Comparison of ENCODE assay signal across 29 cellular contexts in genomic region chr12:122458105-122459035, GRCh38. TPM values are rescaled to one million over a fixed set of nuclear protein-coding genes. Genes with fewer than 3 reads are reported as not detected.
A peak's percentile ranks its signal among the peaks of the same experiment; 100 is the strongest.
DNase-seq lines count a peak whose midpoint lies in the region; ATAC-seq, FAIRE-seq and TF ChIP-seq lines count a peak whose summit lies in the region.
"Had no signal": no experiment of that assay in that cellular context is flagged by ENCODE, and none has a peak within 500 bp of the region (broad histone marks: within the 10 kb centered on the region; RNA-seq: fewer than 3 reads in every experiment).

No MANE protein-coding gene starts in this region.

- TF ChIP-seq POLR2A in A549 (IDR thresholded peaks at IDR 0.05; ENCODE audit: low read length) = no peak
- no peak for TF ChIP-seq POLR2A in adrenal gland (IDR thresholded peaks at IDR 0.05)

- no peak overlapping the region for H4K8ac ChIP-seq in neuronal stem cell (ENCODE audit: low read depth, low read length)

- H3K27ac ChIP-seq in A549 = peak overlapping the region in 1 of 2 experiments; percentile 52; a peak in 1 of 6 replicates
- peak overlapping the region in 1 of 5 donors; percentile 34 for H3K27ac ChIP-seq in adrenal gland
- no peak overlapping the region for H3K27ac ChIP-seq in neuronal stem cell (replicated peaks; ENCODE audit: low read length)
- H3K27ac ChIP-seq: colonic mucosa, gastrocnemius medialis, hepatocyte, left lung, SJSA1, testis, VCaP had no signal

- POLR2A ChIA-PET in A549 (lab: Yijun Ruan, JAX) (interaction anchor here (0.6 kb wide), 1 partner anchor 108 kb away, joined by 6 read pairs; no protein-coding TSS in a partner anchor), HEK293T (lab: Yijun Ruan, JAX) (no interaction called here)

- H3K79me1 ChIP-seq in neuronal stem cell (ENCODE audit: low read depth, low read length) = no peaks in the 10 kb centered on the region

- no peak for TF ChIP-seq RAD21 in A549 (conservative IDR thresholded peaks at IDR 0.05 in 1 of 2, IDR thresholded peaks at IDR 0.05 in 1 of 2)

- H2BK120ac ChIP-seq in neuronal stem cell (ENCODE audit: low read depth, low read length) = no peak overlapping the region

- intact Hi-C loops in adrenal gland (cut with DNase I) = no loop called here

- no peak overlapping the region for H3K4ac ChIP-seq in neuronal stem cell (ENCODE audit: low read length)

- H3K14ac ChIP-seq in neuronal stem cell (ENCODE audit: low read length) = no peak overlapping the region

- no peak overlapping the region for H3K18ac ChIP-seq in neuronal stem cell (ENCODE audit: low read length)

- H4K91ac ChIP-seq in neuronal stem cell (ENCODE audit: low read depth, low read length, poor library complexity) = no peak overlapping the region

- H3K36me3 ChIP-seq in adrenal gland (replicated peaks in 1 of 2) (no peaks in the 10 kb centered on the region), neuronal stem cell (replicated peaks in 1 of 2; ENCODE audit: control insufficient read depth in 2 of 2, insufficient read depth in 2 of 2, low read length in 2 of 2) (no peaks in the 10 kb centered on the region)
- H3K36me3 ChIP-seq: colonic mucosa, gastrocnemius medialis, left lung, SJSA1 had no signal

- TF ChIP-seq EP300 in A549 (IDR thresholded peaks at IDR 0.05) = no peak

- no peak overlapping the region for H2BK5ac ChIP-seq in neuronal stem cell (ENCODE audit: low read length)

- peak overlapping the region; percentile 94 for H2BK12ac ChIP-seq in neuronal stem cell (ENCODE audit: low read length)

- H3K4me1 ChIP-seq in A549 (peaks cover 21% of the 10 kb centered on the region; the same call in 2 of the 3 replicates), adrenal gland (replicated peaks in 1 of 2) (peaks cover 0 to 6% of the 10 kb centered on the region in 2 donors), neuronal stem cell (ENCODE audit: control insufficient read depth in 2 of 2, insufficient read depth in 1 of 2, low read depth in 1 of 2, low read length in 2 of 2) (peaks cover 4 to 6% of the 10 kb centered on the region in 2 donors)
- H3K4me1 ChIP-seq: gastrocnemius medialis, testis had no signal

- H3K4me2 ChIP-seq in A549 (no peak overlapping the region), neuronal stem cell (ENCODE audit: insufficient read depth, low read length, poor library complexity, severe bottlenecking) (no peak overlapping the region)
- H3K4me2 ChIP-seq: hepatocyte had no signal

- H2AFZ ChIP-seq in neuronal stem cell (ENCODE audit: low read length) = no peak overlapping the region
- H2AFZ ChIP-seq: hepatocyte had no signal

- FAIRE-seq in A549 (lab: Jason Lieb, UNC) = no peak
- FAIRE-seq: bronchial epithelial cell, G401.6 had no signal

- no peaks in the 10 kb centered on the region for H3K9me3 ChIP-seq in A549
- no peaks in the 10 kb centered on the region for H3K9me3 ChIP-seq in adrenal gland (replicated peaks in 1 of 3)
- H3K9me3 ChIP-seq in neuronal stem cell (replicated peaks in 1 of 2; ENCODE audit: control insufficient read depth in 2 of 2, insufficient read depth in 1 of 2, low read depth in 1 of 2, low read length in 2 of 2) = no peaks in the 10 kb centered on the region
- H3K9me3 ChIP-seq: colonic mucosa, gastrocnemius medialis, left lung, SJSA1, testis had no signal

- TF ChIP-seq CTCF in A549 (IDR thresholded peaks at IDR 0.05) (no peak), adrenal gland (IDR thresholded peaks at IDR 0.05) (no peak)

- H3K9ac ChIP-seq in neuronal stem cell (ENCODE audit: low read depth, low read length, poor library complexity) = no peak overlapping the region

- H2BK15ac ChIP-seq in neuronal stem cell (ENCODE audit: low read length) = no peak overlapping the region

- ATAC-seq in A549 = no peak
- ATAC-seq: esophagus mucosa; gastrocnemius medialis; left lung; naive thymus-derived CD8-positive, alpha-beta T cell; T-helper 17 cell had no signal

- in situ Hi-C loops in Caki2 (cut with HindIII; ENCODE audit: low pct_unique_long_range_greater_than_20kb, low sequenced_read_pairs) = no loop called here

- no peak overlapping the region for H2AK5ac ChIP-seq in neuronal stem cell (ENCODE audit: low read depth, low read length)

- H3K27me3 ChIP-seq in adrenal gland (no peaks in the 10 kb centered on the region), neuronal stem cell (ENCODE audit: control insufficient read depth in 3 of 3, insufficient read depth in 3 of 3, low read depth in 1 of 3, low read length in 3 of 3) (no peaks in the 10 kb centered on the region)
- H3K27me3 ChIP-seq: colonic mucosa, gastrocnemius medialis, hepatocyte, left lung, SJSA1, testis had no signal

- no peak overlapping the region for H3K4me3 ChIP-seq in A549
- no peak overlapping the region for H3K4me3 ChIP-seq in adrenal gland
- H3K4me3 ChIP-seq in neuronal stem cell (ENCODE audit: low read length in 2 of 2) = no peak overlapping the region
- H3K4me3 ChIP-seq: colonic mucosa, gastrocnemius medialis, hepatocyte, left lung, SJSA1, testis had no signal

- DNase-seq in A549 (ENCODE audit: low read depth in 1 of 2, low spot score in 1 of 2) (no peak), Caki2 (ENCODE audit: low read depth) (peak; percentile 46), adrenal gland (peak in 6 of 7 donors; percentile 28 to 63 (median 52)), neuronal stem cell (ENCODE audit: low spot score) (no peak), GM19238 (ENCODE audit: insufficient read length, low spot score) (no peak), HEK293T (ENCODE audit: extremely low spot score) (no peak), anterior cingulate cortex (lab: John Stamatoyannopoulos, UW) (no peak)
- DNase-seq: activated gamma-delta T cell treated with Interleukin-2 at 50 U/mL for 16 hours; activated T-cell treated with anti-CD3 and anti-CD28 coated beads, Interleukin-2, amount 50 U/mL, for 1 hour; amniotic stem cell; colonic mucosa; effector memory CD4-positive, alpha-beta T cell; gastrocnemius medialis; GOT3; left lung; naive thymus-derived CD8-positive, alpha-beta T cell; NCI-H1092; NCI-H187 treated with DMSO at 0.1 percent for 48 hours; NCI-H526 treated with DMSO at 0.1 percent for 48 hours; stimulated activated CD4-positive, alpha-beta T cell treated with anti-CD3 and anti-CD28 coated beads, Interleukin-4, amount 100 ng/mL, for 1 hour; stimulated activated naive CD4-positive, alpha-beta T cell; T-helper 17 cell; testis had no signal

- peak overlapping the region; percentile 89 for H3K23ac ChIP-seq in neuronal stem cell (ENCODE audit: low read depth, low read length, poor library complexity)

- WGBS in A549 (ENCODE audit: missing lambda C conversion rate) = 96% methylated on average over 17 of the region's 17 CpGs
- WGBS in adrenal gland, 4 donors = 80 to 86% (median 84%) methylated on average over 17 of the region's 17 CpGs
- no CpG with 5 or more reads among the region's 17 CpGs for WGBS in neuronal stem cell (ENCODE audit: extremely low coverage in 2 of 2, insufficient read length in 2 of 2, insufficient replicate concordance in 1 of 2), 2 donors

- CTCF ChIA-PET in A549 (lab: Yijun Ruan, JAX) (interaction anchor here (0.6 to 1.1 kb wide), 2 partner anchors 13 to 564 kb away, joined by 3 to 5 read pairs; no protein-coding TSS in a partner anchor), HEK293T (lab: Yijun Ruan, JAX) (no interaction called here)

TF ChIP-seq in A549, 52 proteins besides CTCF, POLR2A, EP300 and RAD21:
- no peak for TF ChIP-seq GATA3 (IDR thresholded peaks at IDR 0.05; ENCODE audit: borderline replicate concordance)
- TF ChIP-seq PHF8 (IDR thresholded peaks at IDR 0.05; ENCODE audit: borderline replicate concordance, low read depth) = no peak
- no peak for TF ChIP-seq CBX8 (IDR thresholded peaks at IDR 0.05)
- peak; percentile 73 for TF ChIP-seq ZC3H11A (IDR thresholded peaks at IDR 0.05)

TF ChIP-seq in HEK293T, 16 proteins besides CTCF, POLR2A, EP300 and RAD21 (continues in another document):
- TF ChIP-seq L3MBTL2 (conservative IDR thresholded peaks at IDR 0.05) (no peak), CTBP1 (IDR thresholded peaks at IDR 0.05; ENCODE audit: borderline replicate concordance) (no peak), FOXK2 (IDR thresholded peaks at IDR 0.05) (no peak), ELF4 (IDR thresholded peaks at IDR 0.05) (no peak), BHLHE40 (IDR thresholded peaks at IDR 0.05; ENCODE audit: borderline replicate concordance) (no peak), ZNF384 (IDR thresholded peaks at IDR 0.05) (no peak), FOXA1 (IDR thresholded peaks at IDR 0.05) (no peak), PKNOX1 (IDR thresholded peaks at IDR 0.05) (no peak), ARNT (IDR thresholded peaks at IDR 0.05) (no peak), SUZ12 (IDR thresholded peaks at IDR 0.05) (no peak)

RNA-seq across cellular contexts. Expression of gene CLIP1, which starts 35.9 kb away (rescaled TPM):
- polyA plus RNA-seq in A549 (2011; rRNA removed) (133 and 149 TPM in 2 replicates), A549 (2017; fragmentation: RNase III; extraction: RNeasy Plus Mini Kit Qiagen cat#74134 plus additional on column Dnase treatment) (43.0 to 49.7 TPM (median 44.4 TPM) in 3 replicates), adrenal gland (100 to 1,000 TPM in 1 of 3 donors, 10 to 100 TPM in 2; 22.8 to 112 (median 41.0) TPM)
- 49.1 and 54.3 TPM in 2 replicates for polyA plus RNA-seq in A549 (2012; cell fraction: cytosol; rRNA removed)
- polyA plus RNA-seq in A549 (2012; cell fraction: nucleus; rRNA removed) = 98.3 and 122 TPM in 2 replicates
- 217 and 263 TPM in 2 replicates for polyA minus RNA-seq in A549 (2011; rRNA and poly(A)+ RNA removed)
- 26.9 and 28.4 TPM in 2 replicates for total RNA-seq in Caki2 (2014; rRNA removed; shearing (Covaris generic); ENCODE audit: low replicate concordance)
- total RNA-seq in adrenal gland = 100 to 1,000 TPM in 3 of 8 donors, 10 to 100 TPM in 5; 50.8 to 134 (median 95.8) TPM
- polyA plus RNA-seq in neuronal stem cell (2013, experiment 1 of 2) = 28.9 TPM
- 29.6 TPM for polyA plus RNA-seq in neuronal stem cell (2013, experiment 2 of 2)

RNA-seq across cellular contexts. Expression of gene ZCCHC8, which starts 42.4 kb away (rescaled TPM):
- polyA plus RNA-seq in A549 (2011; rRNA removed) = 35.6 and 40.1 TPM in 2 replicates
- polyA plus RNA-seq in A549 (2012; cell fraction: cytosol; rRNA removed) = 17.0 and 18.9 TPM in 2 replicates
- polyA plus RNA-seq in A549 (2012; cell fraction: nucleus; rRNA removed) = 27.9 and 41.5 TPM in 2 replicates
- 20.9 to 23.2 TPM (median 21.1 TPM) in 3 replicates for polyA plus RNA-seq in A549 (2017; fragmentation: RNase III; extraction: RNeasy Plus Mini Kit Qiagen cat#74134 plus additional on column Dnase treatment)
- polyA minus RNA-seq in A549 (2011; rRNA and poly(A)+ RNA removed) = 22.8 and 23.7 TPM in 2 replicates
- total RNA-seq in Caki2 (2014; rRNA removed; shearing (Covaris generic); ENCODE audit: low replicate concordance) = 12.9 and 16.5 TPM in 2 replicates
- total RNA-seq in adrenal gland = 10 to 100 TPM; 10.7 to 30.5 (median 17.5) TPM
- polyA plus RNA-seq in adrenal gland = 10 to 100 TPM; 17.5 to 55.3 (median 39.8) TPM
- polyA plus RNA-seq in neuronal stem cell (2013, experiment 1 of 2) = 19.3 TPM
- polyA plus RNA-seq in neuronal stem cell (2013, experiment 2 of 2) = 19.3 TPM

Comparison
In these comparisons a context has a peak if more than half of its experiments do, and no peak if none do; other contexts are left out.
1. DNase-seq: peak in Caki2 (single experiment) and adrenal gland (6 of 7); none in A549 (0 of 2), neuronal stem cell (single experiment), GM19238 (single experiment), HEK293T (single experiment) and anterior cingulate cortex (0 of 58).